ENCODE assay signal across 31 cellular contexts in the genomic region with DNA sequence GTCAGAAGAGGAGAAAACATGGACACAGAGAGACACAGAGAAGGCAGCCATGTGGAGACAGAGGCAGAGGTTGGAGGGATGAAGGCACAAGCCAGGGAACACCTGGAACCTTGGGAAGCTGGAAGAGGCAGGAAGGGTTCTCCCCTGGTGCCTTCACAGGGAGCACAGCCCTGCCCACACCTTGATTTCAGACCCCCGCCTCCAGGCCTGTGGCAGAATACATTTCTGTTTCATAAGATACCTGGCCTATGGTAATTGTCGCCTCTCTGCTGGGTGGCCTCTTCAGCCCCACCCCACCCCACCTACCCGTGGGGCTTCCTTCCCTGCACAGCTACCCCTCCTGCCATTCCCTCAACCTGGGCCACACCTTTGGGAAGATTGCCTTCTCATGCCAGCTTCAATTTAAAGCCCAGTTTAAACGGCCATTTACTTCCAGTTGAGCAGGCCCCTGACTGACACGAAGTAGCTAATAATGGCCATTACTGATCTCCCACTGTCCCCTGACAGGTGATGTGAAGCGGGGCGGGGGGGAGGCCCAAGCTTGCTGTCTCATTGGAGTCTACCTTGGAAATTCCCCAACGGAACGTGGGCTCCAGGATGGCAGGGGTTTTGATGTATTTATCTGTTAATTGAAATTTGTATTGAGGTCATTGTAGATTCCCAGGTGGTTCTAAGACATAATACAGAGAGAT.
DNase-seq lines count a peak whose midpoint lies in the region; ATAC-seq and TF ChIP-seq lines count a peak whose summit lies in the region.
"Had no signal": no experiment of that assay in that cellular context is flagged by ENCODE, and none has a peak within 500 bp of the region (broad histone marks: within the 10 kb centered on the region; RNA-seq: fewer than 3 reads in every experiment).

No MANE protein-coding gene starts in this region.

- H3K9me3 Mint-ChIP-seq in natural killer cell treated with Interleukin-12 subunit alpha and Interleukin-12 subunit beta and Interleukin-15 and Interleukin-18, amount 100 ng/mL, for 72 hours, result no peaks in the 10 kb centered on the region
- no peaks in the 10 kb centered on the region for H3K9me3 Mint-ChIP-seq in natural killer cell
- H3K9me3 Mint-ChIP-seq: CD14-positive monocyte, GM23338, H9, HFFc6 had no signal

- H3K4me2 ChIP-seq in mesenchymal stem cell (ENCODE audit: low read length, poor library complexity, severe bottlenecking), result no peak overlapping the region
- H3K4me2 ChIP-seq in PC-3 (ENCODE audit: low read length), result no peak overlapping the region
- H3K4me2 ChIP-seq: GM23338 had no signal

- POLR2A ChIA-PET in PC-3 (lab: Charles Lee; ENCODE audit: unreplicated experiment), result no interaction called here

- no peak for TF ChIP-seq CTCF in natural killer cell (IDR thresholded peaks at IDR 0.05)
- TF ChIP-seq CTCF in sigmoid colon (IDR thresholded peaks at IDR 0.05), result no peak
- no peak for TF ChIP-seq CTCF in GM20000 (IDR thresholded peaks at IDR 0.05; ENCODE audit: extremely low read depth, missing control alignments)
- no peak for TF ChIP-seq CTCF in PC-3 (conservative IDR thresholded peaks at IDR 0.05; ENCODE audit: low read depth, low read length)

- no peaks in the 10 kb centered on the region for H3K9me2 ChIP-seq in PC-3 (replicated peaks; ENCODE audit: low read length)

- CTCF ChIA-PET in PC-3 (lab: Charles Lee), result no interaction called here

- H3K27ac Mint-ChIP-seq in natural killer cell treated with Interleukin-12 subunit alpha and Interleukin-12 subunit beta and Interleukin-15 and Interleukin-18, amount 100 ng/mL, for 72 hours, result no peak overlapping the region
- no peak overlapping the region for H3K27ac Mint-ChIP-seq in natural killer cell
- H3K27ac Mint-ChIP-seq: CD14-positive monocyte; CD8-positive, alpha-beta memory T cell; GM23338; HFFc6 had no signal

- no peak overlapping the region for H2BK5ac ChIP-seq in mesenchymal stem cell (ENCODE audit: low read depth, low read length, poor library complexity, severe bottlenecking)

- peaks cover 0 to under 1% of the 10 kb centered on the region in 2 donors for H3K4me1 Mint-ChIP-seq in natural killer cell treated with Interleukin-12 subunit alpha and Interleukin-12 subunit beta and Interleukin-15 and Interleukin-18, amount 100 ng/mL, for 72 hours (ENCODE audit: low read depth in 2 of 2)
- H3K4me1 Mint-ChIP-seq in natural killer cell, result peaks cover under 1% of the 10 kb centered on the region in 2 donors
- H3K4me1 Mint-ChIP-seq: CD14-positive monocyte; CD8-positive, alpha-beta memory T cell had no signal

- H2AK5ac ChIP-seq in mesenchymal stem cell (ENCODE audit: low read length, severe bottlenecking), result no peak overlapping the region

- no peak overlapping the region for H4K8ac ChIP-seq in mesenchymal stem cell (ENCODE audit: low read length)

- intact Hi-C loops in natural killer cell (cut with micrococcal nuclease), result no loop called here
- intact Hi-C loops in sigmoid colon (cut with DNase I), result no loop called here
- intact Hi-C loops in PC-3 (cut with micrococcal nuclease), result no loop called here

- ATAC-seq in natural killer cell treated with Interleukin-12 subunit alpha and Interleukin-12 subunit beta and Interleukin-15 and Interleukin-18, amount 100 ng/mL, for 72 hours, result no peak
- ATAC-seq in natural killer cell (no peak), GM18519 (IDR thresholded peaks at IDR 0.05; ENCODE audit: low FRiP score, unreplicated experiment) (no peak), GM19328 (IDR thresholded peaks at IDR 0.05; ENCODE audit: unreplicated experiment) (no peak), PC-3 (no peak)
- ATAC-seq: GM23338, Right ventricle myocardium inferior had no signal

- no peak overlapping the region for H3K4me3 Mint-ChIP-seq in natural killer cell treated with Interleukin-12 subunit alpha and Interleukin-12 subunit beta and Interleukin-15 and Interleukin-18, amount 100 ng/mL, for 72 hours
- no peak overlapping the region for H3K4me3 Mint-ChIP-seq in natural killer cell
- H3K4me3 Mint-ChIP-seq: CD14-positive monocyte; CD8-positive, alpha-beta memory T cell; GM23338; H9; HFFc6 had no signal

- H3K79me2 ChIP-seq in PC-3 (ENCODE audit: low read length), result no peaks in the 10 kb centered on the region

- H3K79me1 ChIP-seq in mesenchymal stem cell (replicated peaks; ENCODE audit: low read length, poor library complexity, severe bottlenecking), result no peaks in the 10 kb centered on the region

- H3K27me3 ChIP-seq in mesenchymal stem cell (ENCODE audit: control insufficient read depth in 1 of 2, insufficient read depth in 1 of 2, low read length in 2 of 2) (peaks cover 0 to 72% of the 10 kb centered on the region in 2 experiments), sigmoid colon (no peaks in the 10 kb centered on the region), PC-3 (ENCODE audit: low read length) (peaks cover 74% of the 10 kb centered on the region)
- H3K27me3 ChIP-seq: SJCRH30 had no signal

- peak overlapping the region; percentile 76 for H2BK15ac ChIP-seq in mesenchymal stem cell (ENCODE audit: low read depth, poor library complexity, severe bottlenecking)

- H3F3A ChIP-seq in PC-3 (ENCODE audit: low read length, unreplicated experiment), result no peaks in the 10 kb centered on the region

- no peak overlapping the region for H3K14ac ChIP-seq in mesenchymal stem cell (ENCODE audit: low read length in 2 of 2)

- no peak overlapping the region for H2BK120ac ChIP-seq in mesenchymal stem cell (ENCODE audit: low read depth, low read length)

- H3K9ac ChIP-seq in mesenchymal stem cell (ENCODE audit: low read length) (no peak overlapping the region), PC-3 (ENCODE audit: low read length) (no peak overlapping the region)

- no peaks in the 10 kb centered on the region for H3K36me3 Mint-ChIP-seq in natural killer cell treated with Interleukin-12 subunit alpha and Interleukin-12 subunit beta and Interleukin-15 and Interleukin-18, amount 100 ng/mL, for 72 hours
- no peaks in the 10 kb centered on the region for H3K36me3 Mint-ChIP-seq in natural killer cell
- H3K36me3 Mint-ChIP-seq: CD14-positive monocyte; CD8-positive, alpha-beta memory T cell had no signal

- no peak for TF ChIP-seq EP300 in sigmoid colon (IDR thresholded peaks at IDR 0.05)

- H4K20me1 ChIP-seq in PC-3 (ENCODE audit: low read length), result no peaks in the 10 kb centered on the region

- H3K4me1 ChIP-seq in mesenchymal stem cell (ENCODE audit: control insufficient read depth, insufficient read depth, low read depth, low read length) (no peaks in the 10 kb centered on the region), sigmoid colon (peaks cover 0 to 12% (median 7%) of the 10 kb centered on the region in 4 donors), PC-3 (ENCODE audit: insufficient read depth, low read length) (peaks cover 14% of the 10 kb centered on the region)
- H3K4me1 ChIP-seq: BE2C had no signal

- peak overlapping the region; percentile 29 to 46 for H3K18ac ChIP-seq in mesenchymal stem cell (ENCODE audit: low read depth in 1 of 2, low read length in 2 of 2)

- no peak overlapping the region for H3K4me3 ChIP-seq in mesenchymal stem cell (ENCODE audit: insufficient read depth in 1 of 2, low read depth in 1 of 2, low read length in 2 of 2)
- no peak overlapping the region for H3K4me3 ChIP-seq in sigmoid colon
- no peak overlapping the region for H3K4me3 ChIP-seq in PC-3 (ENCODE audit: low read length)
- H3K4me3 ChIP-seq: GM23338, SJCRH30 had no signal

- H2BK12ac ChIP-seq in mesenchymal stem cell (ENCODE audit: low read length in 2 of 2), result peak overlapping the region in 1 of 2 experiments; percentile 45

- H3K4ac ChIP-seq in mesenchymal stem cell (ENCODE audit: low read depth in 1 of 2, low read length in 2 of 2), result peak overlapping the region in 1 of 2 experiments; percentile 37

- peak overlapping the region; percentile 18 for H4K91ac ChIP-seq in mesenchymal stem cell (ENCODE audit: low read length)

- no TSS peak for BruUV-seq in PC-3 (replicated peaks; lab: Mats Ljungman, UMichigan)

- WGBS in mesenchymal stem cell, result 86% methylated on average over 9 of the region's 9 CpGs
- 58 to 77% methylated on average over 9 of the region's 9 CpGs for WGBS in sigmoid colon, 2 donors

- H3K27me3 Mint-ChIP-seq in natural killer cell treated with Interleukin-12 subunit alpha and Interleukin-12 subunit beta and Interleukin-15 and Interleukin-18, amount 100 ng/mL, for 72 hours, result peaks cover 23 to 41% of the 10 kb centered on the region in 2 donors
- peaks cover 13 to 28% of the 10 kb centered on the region in 2 donors for H3K27me3 Mint-ChIP-seq in natural killer cell (ENCODE audit: low read depth in 2 of 2)

- no peak overlapping the region for H2AFZ ChIP-seq in mesenchymal stem cell (ENCODE audit: low read depth, low read length)
- no peak overlapping the region for H2AFZ ChIP-seq in PC-3 (ENCODE audit: low read length)
- H2AFZ ChIP-seq: GM23338 had no signal

- H3K36me3 ChIP-seq in mesenchymal stem cell (ENCODE audit: control insufficient read depth in 1 of 2, insufficient read depth in 2 of 2, low read depth in 1 of 2, low read length in 2 of 2) (no peaks in the 10 kb centered on the region), sigmoid colon (no peaks in the 10 kb centered on the region), PC-3 (ENCODE audit: low read depth, low read length) (no peaks in the 10 kb centered on the region)
- H3K36me3 ChIP-seq: BE2C, SJCRH30 had no signal

- peak; percentile 32 for DNase-seq in natural killer cell treated with Interleukin-12 subunit alpha and Interleukin-12 subunit beta and Interleukin-15 and Interleukin-18, amount 100 ng/mL, for 72 hours (ENCODE audit: low spot score)
- DNase-seq in natural killer cell (no peak), mesenchymal stem cell (no peak), sigmoid colon (peak; percentile 60), GM20000 (ENCODE audit: low spot score) (no peak), PC-3 (no peak)
- DNase-seq: 8988T; ACHN; BE2C; CD8-positive, alpha-beta memory T cell; DMS 273 treated with DMSO at 0.1 percent for 48 hours; DMS79; EL; GDM1; H9; HFFc6; Karpas-422; MV-4-11; NCI-H1105; NCI-H146; NCI-H1930; NCI-H2107; NCI-H524; NCI-H748 treated with DMSO at 0.1 percent for 48 hours; SJCRH30 had no signal

- H3K9me3 ChIP-seq in mesenchymal stem cell (ENCODE audit: control insufficient read depth, low read length) (no peaks in the 10 kb centered on the region), sigmoid colon (no peaks in the 10 kb centered on the region), PC-3 (ENCODE audit: low read length) (no peaks in the 10 kb centered on the region)
- H3K9me3 ChIP-seq: BE2C, SJCRH30 had no signal

- no peak for TF ChIP-seq POLR2A in sigmoid colon (IDR thresholded peaks at IDR 0.05)

- no peak overlapping the region for H3K23ac ChIP-seq in mesenchymal stem cell (ENCODE audit: low read length in 2 of 2)

- no peak overlapping the region for H3K27ac ChIP-seq in mesenchymal stem cell (ENCODE audit: low read length, poor library complexity, severe bottlenecking)
- no peak overlapping the region for H3K27ac ChIP-seq in sigmoid colon
- no peak overlapping the region for H3K27ac ChIP-seq in PC-3 (ENCODE audit: low read length)
- H3K27ac ChIP-seq: HL-60, SJCRH30 had no signal

Comparison
In these comparisons a context has a peak if more than half of its experiments do, and no peak if none do; other contexts are left out.
1. DNase-seq: peak in natural killer cell treated with Interleukin-12 subunit alpha and Interleukin-12 subunit beta and Interleukin-15 and Interleukin-18, amount 100 ng/mL, for 72 hours (single experiment) and sigmoid colon (single experiment); none in natural killer cell (single experiment), mesenchymal stem cell (single experiment), GM20000 (single experiment) and PC-3 (single experiment).